In the genomic region with DNA sequence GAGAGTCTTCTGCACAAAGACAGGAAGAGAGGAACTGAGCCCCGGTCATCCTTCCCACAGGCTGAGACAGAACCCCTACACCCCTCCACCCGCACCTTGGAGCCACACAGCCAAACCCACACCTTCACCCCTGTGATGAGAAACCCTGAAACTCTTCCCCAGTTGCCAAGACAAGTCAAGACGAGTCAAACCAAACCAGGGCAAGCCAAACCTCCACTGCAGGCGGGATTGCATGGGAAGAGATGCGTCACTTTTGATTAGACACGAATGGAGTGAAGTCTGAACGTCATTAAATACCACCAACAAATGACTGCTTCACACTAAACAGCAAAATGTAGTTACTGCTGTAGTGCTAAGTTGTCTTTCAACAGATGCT, we compare ENCODE assay signal across 10 cellular contexts.
DNase-seq lines count a peak whose midpoint lies in the region; TF ChIP-seq lines count a peak whose summit lies in the region.
"Had no signal": no experiment of that assay in that cellular context is flagged by ENCODE, and none has a peak within 500 bp of the region (broad histone marks: within the 10 kb centered on the region; RNA-seq: fewer than 3 reads in every experiment).

No MANE protein-coding gene starts in this region.

- H3K27me3 ChIP-seq in SK-N-SH (ENCODE audit: insufficient read depth) (no peaks in the 10 kb centered on the region), stomach smooth muscle (ENCODE audit: control insufficient read depth in 1 of 2, insufficient read depth in 2 of 2, low read length in 2 of 2) (no peaks in the 10 kb centered on the region)

- no peak for TF ChIP-seq EP300 in SK-N-SH (IDR thresholded peaks at IDR 0.05; ENCODE audit: borderline replicate concordance in 1 of 2, low read depth in 1 of 2, low read length in 1 of 2)

- H3K4me1 ChIP-seq in SK-N-SH (ENCODE audit: control insufficient read depth in 1 of 2, insufficient read depth in 2 of 2, low read depth in 1 of 2, low read length in 1 of 2) (peaks cover 3 to 14% of the 10 kb centered on the region in 2 experiments; a peak in 2 of 4 replicates), stomach smooth muscle (ENCODE audit: control insufficient read depth, insufficient read depth, low read length) (peaks cover 20% of the 10 kb centered on the region)

- H3K9me3 ChIP-seq in SK-N-SH (no peaks in the 10 kb centered on the region), stomach smooth muscle (ENCODE audit: control insufficient read depth in 2 of 2, low read length in 2 of 2) (no peaks in the 10 kb centered on the region)

- peak overlapping the region in 1 of 2 experiments; percentile 52; a peak in 2 of 4 replicates for H3K27ac ChIP-seq in SK-N-SH (ENCODE audit: low read depth in 2 of 2, low read length in 1 of 2)
- H3K27ac ChIP-seq in stomach smooth muscle (ENCODE audit: low read length) = peak overlapping the region; percentile 49
- H3K27ac ChIP-seq: 22Rv1 had no signal

- no peak for TF ChIP-seq RAD21 in SK-N-SH (IDR thresholded peaks at IDR 0.05; ENCODE audit: low read length)

- no peaks in the 10 kb centered on the region for H3K9me2 ChIP-seq in SK-N-SH

- WGBS in SK-N-SH (ENCODE audit: low lambda C conversion rate) = 68% methylated on average over 7 of the region's 7 CpGs

- H3F3A ChIP-seq in SK-N-SH (replicated peaks; ENCODE audit: insufficient read depth) = peaks cover 18% of the 10 kb centered on the region

- H2AFZ ChIP-seq in SK-N-SH (ENCODE audit: low read depth) = no peak overlapping the region

- H3K9ac ChIP-seq in SK-N-SH (no peak overlapping the region), stomach smooth muscle (ENCODE audit: low read length in 2 of 2) (no peak overlapping the region)

- no peak overlapping the region for H3K4me3 ChIP-seq in SK-N-SH (ENCODE audit: low read depth in 2 of 2, low read length in 1 of 2)
- H3K4me3 ChIP-seq in stomach smooth muscle (ENCODE audit: low read length in 2 of 2) = no peak overlapping the region

- H3K4me2 ChIP-seq in SK-N-SH = peak overlapping the region; percentile 18; the same call in 1 of the 2 replicates

- H4K20me1 ChIP-seq in SK-N-SH (ENCODE audit: insufficient read depth) = no peaks in the 10 kb centered on the region

- POLR2A ChIA-PET in SK-N-SH (lab: Yijun Ruan, JAX) = no interaction called here

- CTCF ChIA-PET in SK-N-SH (lab: Yijun Ruan, JAX) = interaction anchor here (0.8 to 2.9 kb wide), 22 partner anchors 9 to 436 kb away, joined by 3 to 21 read pairs (median 6); no protein-coding TSS in a partner anchor

- DNase-seq in DMS 273 (lab: John Stamatoyannopoulos, UW; ENCODE audit: unreplicated experiment) (peak; percentile 4), DMS 273 treated with DMSO at 0.1 percent for 48 hours (lab: John Stamatoyannopoulos, UW) (no peak), SK-N-SH (no peak), fibroblast of peridontal ligament (ENCODE audit: extremely low read depth) (peak; percentile 48), SIG-M5 (lab: John Stamatoyannopoulos, UW) (no peak), NCI-H1092 treated with DMSO at 0.1 percent for 48 hours (lab: John Stamatoyannopoulos, UW) (no peak), NCI-H2227 treated with DMSO at 0.1 percent for 48 hours (lab: John Stamatoyannopoulos, UW) (no peak)
- DNase-seq: amniotic stem cell had no signal

- TF ChIP-seq CTCF in SK-N-SH (IDR thresholded peaks at IDR 0.05) = no peak

- H3K79me2 ChIP-seq in SK-N-SH (ENCODE audit: insufficient read depth) = peaks cover 7% of the 10 kb centered on the region

- H3K36me3 ChIP-seq in SK-N-SH (replicated peaks in 1 of 2; ENCODE audit: control insufficient read depth in 1 of 2, insufficient read depth in 2 of 2, low read length in 1 of 2) (peaks cover 38 to 53% of the 10 kb centered on the region in 2 experiments), stomach smooth muscle (ENCODE audit: control insufficient read depth in 2 of 2, insufficient read depth in 2 of 2, low read length in 2 of 2) (peaks cover 12 to 21% of the 10 kb centered on the region in 2 donors)

TF ChIP-seq in SK-N-SH, 30 proteins besides CTCF, POLR2A, EP300 and RAD21:
- no peak for TF ChIP-seq USF2 (IDR thresholded peaks at IDR 0.05; ENCODE audit: borderline replicate concordance, low read depth, low read length)
- no peak for TF ChIP-seq POLR2AphosphoS5 (IDR thresholded peaks at IDR 0.05; ENCODE audit: low read depth, low read length)
- peak; percentile 56 for TF ChIP-seq PBX3 (IDR thresholded peaks at IDR 0.05)
TF ChIP-seq in SK-N-SH: peak in this region for 1.

Comparison
In these comparisons a context has a peak if more than half of its experiments do, and no peak if none do; other contexts are left out.
1. DNase-seq: peak in DMS 273 (single experiment) and fibroblast of peridontal ligament (single experiment); none in DMS 273 treated with DMSO at 0.1 percent for 48 hours (single experiment), SK-N-SH (single experiment), SIG-M5 (single experiment), NCI-H1092 treated with DMSO at 0.1 percent for 48 hours (single experiment) and NCI-H2227 treated with DMSO at 0.1 percent for 48 hours (single experiment).